ENCODE assay signal across 8 cellular contexts in genomic region chr2:156436477-156437085, GRCh38. TPM values are rescaled to one million over a fixed set of nuclear protein-coding genes. Genes with fewer than 3 reads are reported as not detected.
DNase-seq lines count a peak whose midpoint lies in the region; ATAC-seq, FAIRE-seq and TF ChIP-seq lines count a peak whose summit lies in the region.

No MANE protein-coding gene starts in this region.

- H3K27ac Mint-ChIP-seq in astrocyte (ENCODE audit: unreplicated experiment): peak overlapping the region; percentile 94

- FAIRE-seq in GM18507 (lab: Jason Lieb, UNC) (peak; percentile 72), astrocyte (lab: Jason Lieb, UNC) (no peak), small intestine (lab: Jason Lieb, UNC) (no peak)

- H3K36me3 ChIP-seq in NT2/D1 (ENCODE audit: insufficient read depth, insufficient read length, low read length) (peaks cover 5% of the 10 kb centered on the region), astrocyte (ENCODE audit: insufficient read depth, low read length) (no peaks in the 10 kb centered on the region), iPS-18a (ENCODE audit: control insufficient read depth, low read depth, low read length) (no peaks in the 10 kb centered on the region), small intestine (ENCODE audit: control insufficient read depth in 2 of 2, insufficient read depth in 2 of 2, low read length in 2 of 2) (no peaks in the 10 kb centered on the region)

- peaks cover 1% of the 10 kb centered on the region for H3K9me3 Mint-ChIP-seq in astrocyte (ENCODE audit: unreplicated experiment)

- ATAC-seq in HG02885 (IDR thresholded peaks at IDR 0.05; ENCODE audit: poor library complexity, unreplicated experiment): peak; percentile 58

- peak overlapping the region; percentile 93 for H3K4me3 Mint-ChIP-seq in astrocyte (ENCODE audit: unreplicated experiment)

- peak overlapping the region; percentile 97 for H3K9ac ChIP-seq in NT2/D1 (ENCODE audit: insufficient read length, low read depth)
- H3K9ac ChIP-seq in astrocyte (ENCODE audit: low read length): peak overlapping the region; percentile 92
- peak overlapping the region; percentile 83 for H3K9ac ChIP-seq in iPS-18a (ENCODE audit: low read length)

- H3K4me1 Mint-ChIP-seq in astrocyte (ENCODE audit: low read depth, unreplicated experiment): peaks cover 20% of the 10 kb centered on the region

- H3K27ac ChIP-seq in 22Rv1 (peak overlapping the region; percentile 84), astrocyte (ENCODE audit: low read depth, low read length) (peak overlapping the region; percentile 89), iPS-18a (ENCODE audit: low read length) (no peak overlapping the region), small intestine (ENCODE audit: low read depth in 1 of 2, low read length in 1 of 2) (peak overlapping the region; percentile 99)

- H3K4me1 ChIP-seq in NT2/D1 (ENCODE audit: insufficient read depth, insufficient read length): no peaks in the 10 kb centered on the region
- peaks cover 21% of the 10 kb centered on the region for H3K4me1 ChIP-seq in astrocyte (ENCODE audit: insufficient read depth, low read length)
- H3K4me1 ChIP-seq in iPS-18a (ENCODE audit: control insufficient read depth, low read depth, low read length): peaks cover 23% of the 10 kb centered on the region
- H3K4me1 ChIP-seq in small intestine (ENCODE audit: control insufficient read depth in 2 of 2, insufficient read depth in 1 of 2, low read depth in 1 of 2, low read length in 1 of 2): peaks cover 0 to 9% of the 10 kb centered on the region in 2 donors

- H3K9me3 ChIP-seq in NT2/D1 (ENCODE audit: insufficient read depth, low read length): no peaks in the 10 kb centered on the region
- H3K9me3 ChIP-seq in astrocyte (ENCODE audit: insufficient read depth, low read depth, low read length): no peaks in the 10 kb centered on the region
- H3K9me3 ChIP-seq in iPS-18a (ENCODE audit: control insufficient read depth, low read depth, low read length): no peaks in the 10 kb centered on the region
- no peaks in the 10 kb centered on the region for H3K9me3 ChIP-seq in small intestine (ENCODE audit: control insufficient read depth, low read depth)

- H3K4me3 ChIP-seq in NT2/D1 (ENCODE audit: insufficient read length, low read depth): peak overlapping the region; percentile 76
- peak overlapping the region; percentile 66 for H3K4me3 ChIP-seq in astrocyte (ENCODE audit: insufficient read depth, low read depth, low read length)
- peak overlapping the region; percentile 72 for H3K4me3 ChIP-seq in iPS-18a (ENCODE audit: low read length)
- peak overlapping the region; percentile 72 to 77 for H3K4me3 ChIP-seq in small intestine (ENCODE audit: low read depth in 1 of 2, low read length in 2 of 2)

- no peaks in the 10 kb centered on the region for H3K27me3 ChIP-seq in NT2/D1 (ENCODE audit: insufficient read depth, insufficient read length)
- no peaks in the 10 kb centered on the region for H3K27me3 ChIP-seq in astrocyte (ENCODE audit: insufficient read depth, low read length)
- no peaks in the 10 kb centered on the region for H3K27me3 ChIP-seq in iPS-18a (ENCODE audit: control insufficient read depth, insufficient read depth, low read length)
- no peaks in the 10 kb centered on the region for H3K27me3 ChIP-seq in small intestine (ENCODE audit: control insufficient read depth in 2 of 2, insufficient read depth in 2 of 2, low read length in 2 of 2)

- WGBS in small intestine, 3 donors: 0 to 1% (median 0%) methylated on average over 19 of the region's 19 CpGs

- no peaks in the 10 kb centered on the region for H4K20me1 ChIP-seq in astrocyte (ENCODE audit: insufficient read depth, low read length)

- TF ChIP-seq CTCF in 22Rv1 (IDR thresholded peaks at IDR 0.05) (no peak), astrocyte (IDR thresholded peaks at IDR 0.05; ENCODE audit: insufficient read depth, low read depth, low read length) (no peak)

- H3K36me3 Mint-ChIP-seq in astrocyte (ENCODE audit: low read depth, unreplicated experiment): no peaks in the 10 kb centered on the region

- H2AFZ ChIP-seq in astrocyte (ENCODE audit: low read depth, low read length): peak overlapping the region; percentile 87

- H3K4me2 ChIP-seq in astrocyte (ENCODE audit: low read length): peak overlapping the region; percentile 91

- peaks cover 36% of the 10 kb centered on the region for H3K79me2 ChIP-seq in astrocyte (ENCODE audit: insufficient read depth, low read length)

- H3K27me3 Mint-ChIP-seq in astrocyte (ENCODE audit: low read depth, unreplicated experiment): no peaks in the 10 kb centered on the region

- no peak for DNase-seq in GM18507 (ENCODE audit: extremely low spot score, insufficient read length, low read depth)
- DNase-seq in NT2/D1 (ENCODE audit: low read depth, low spot score): no peak
- DNase-seq in astrocyte (ENCODE audit: low read depth): no peak
- DNase-seq in small intestine: peak; percentile 56
- DNase-seq in NCI-H1092 treated with DMSO at 0.1 percent for 48 hours (lab: John Stamatoyannopoulos, UW): no peak

RNA-seq across cellular contexts. Expression of gene GPD2, which starts 0.4 kb away (rescaled TPM):
- 27.5 and 29.0 TPM in 2 replicates for total RNA-seq in astrocyte
- polyA plus RNA-seq in small intestine: 10 to 100 TPM; 10.5 to 13.8 (median 13.6) TPM
